In the genomic region with DNA sequence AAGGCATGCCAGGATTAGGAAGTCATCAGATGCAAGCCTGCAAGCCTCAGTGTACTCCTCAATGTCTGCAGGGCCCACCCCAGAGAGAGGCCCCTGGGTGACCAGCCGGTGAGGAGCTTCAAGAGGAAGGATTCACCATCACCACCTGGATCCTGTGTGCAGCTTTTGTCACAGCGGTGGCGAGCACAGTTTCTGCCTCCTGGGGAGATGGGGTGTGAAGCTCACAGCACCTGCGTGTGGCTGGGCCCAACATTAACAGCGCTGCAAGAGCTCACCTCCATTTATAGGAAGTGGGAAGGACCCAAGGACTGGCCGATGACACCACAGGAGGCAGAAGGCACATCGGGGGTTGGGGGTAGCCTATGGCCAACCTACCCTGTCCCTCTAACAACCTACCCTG, we compare ENCODE assay signal across 16 cellular contexts.
DNase-seq lines count a peak whose midpoint lies in the region; ATAC-seq and TF ChIP-seq lines count a peak whose summit lies in the region.
"Had no signal": no experiment of that assay in that cellular context is flagged by ENCODE, and none has a peak within 500 bp of the region (broad histone marks: within the 10 kb centered on the region; RNA-seq: fewer than 3 reads in every experiment).

No MANE protein-coding gene starts in this region.

- H3K4me1 ChIP-seq in neuronal stem cell (ENCODE audit: control insufficient read depth in 2 of 2, insufficient read depth in 1 of 2, low read depth in 1 of 2, low read length in 2 of 2): peaks cover 22% of the 10 kb centered on the region in 2 donors
- H3K4me1 ChIP-seq in transverse colon: peaks cover 2 to 9% (median 6%) of the 10 kb centered on the region in 4 donors
- no peaks in the 10 kb centered on the region for H3K4me1 ChIP-seq in right cardiac atrium (ENCODE audit: control insufficient read depth, insufficient read depth, low read length)

- intact Hi-C loops in transverse colon (cut with DNase I; ENCODE audit: low total_unique reads) (no loop called here), right cardiac atrium (cut with DNase I) (no loop called here)

- no peak for TF ChIP-seq EP300 in transverse colon (IDR thresholded peaks at IDR 0.05; ENCODE audit: low read depth)

- H3K4ac ChIP-seq in neuronal stem cell (ENCODE audit: low read length): no peak overlapping the region

- no peak overlapping the region for H2BK5ac ChIP-seq in neuronal stem cell (ENCODE audit: low read length)

- no peak overlapping the region for H2BK12ac ChIP-seq in neuronal stem cell (ENCODE audit: low read length)

- no peak overlapping the region for H2AFZ ChIP-seq in neuronal stem cell (ENCODE audit: low read length)

- no peak overlapping the region for H2BK120ac ChIP-seq in neuronal stem cell (ENCODE audit: low read depth, low read length)

- H3K14ac ChIP-seq in neuronal stem cell (ENCODE audit: low read length): peak overlapping the region; percentile 39

- no peak overlapping the region for H4K91ac ChIP-seq in neuronal stem cell (ENCODE audit: low read depth, low read length, poor library complexity)

- H2AK5ac ChIP-seq in neuronal stem cell (ENCODE audit: low read depth, low read length): peak overlapping the region; percentile 5

- H3K27me3 ChIP-seq in neuronal stem cell (ENCODE audit: control insufficient read depth in 3 of 3, insufficient read depth in 3 of 3, low read depth in 1 of 3, low read length in 3 of 3) (peaks cover 0 to 1% (median 0%) of the 10 kb centered on the region in 3 experiments), transverse colon (no peaks in the 10 kb centered on the region), right cardiac atrium (ENCODE audit: control insufficient read depth, insufficient read depth) (no peaks in the 10 kb centered on the region)

- peaks cover 7% of the 10 kb centered on the region for H3K79me1 ChIP-seq in neuronal stem cell (ENCODE audit: low read depth, low read length)

- H3K27ac ChIP-seq in neuronal stem cell (replicated peaks; ENCODE audit: low read length) (no peak overlapping the region), transverse colon (no peak overlapping the region), right cardiac atrium (ENCODE audit: low read length) (no peak overlapping the region)

- peak overlapping the region; percentile 19 for H3K18ac ChIP-seq in neuronal stem cell (ENCODE audit: low read length)

- H3K4me3 ChIP-seq in neuronal stem cell (ENCODE audit: low read length in 2 of 2) (no peak overlapping the region), transverse colon (no peak overlapping the region), right cardiac atrium (ENCODE audit: low read length) (no peak overlapping the region)

- WGBS in neuronal stem cell (ENCODE audit: extremely low coverage in 2 of 2, insufficient read length in 2 of 2, insufficient replicate concordance in 1 of 2), 2 donors: no CpG with 5 or more reads among the region's 7 CpGs
- 91% methylated on average over 4 of the region's 7 CpGs; no CpG with 5 or more reads in 1 of the 2 donors for WGBS in transverse colon (ENCODE audit: low coverage in 1 of 2), 2 donors
- WGBS in right cardiac atrium: 80% methylated on average over 7 of the region's 7 CpGs

- no peak overlapping the region for H3K4me2 ChIP-seq in neuronal stem cell (ENCODE audit: insufficient read depth, low read length, poor library complexity, severe bottlenecking)

- no peak for ATAC-seq in right cardiac atrium

- H3K9me3 ChIP-seq in neuronal stem cell (replicated peaks in 1 of 2; ENCODE audit: control insufficient read depth in 2 of 2, insufficient read depth in 1 of 2, low read depth in 1 of 2, low read length in 2 of 2): peaks cover 0 to 9% of the 10 kb centered on the region in 2 donors
- no peaks in the 10 kb centered on the region for H3K9me3 ChIP-seq in transverse colon
- H3K9me3 ChIP-seq in right cardiac atrium (ENCODE audit: control insufficient read depth, low read length): no peaks in the 10 kb centered on the region

- peak overlapping the region; percentile 70 for H3K23ac ChIP-seq in neuronal stem cell (ENCODE audit: low read depth, low read length, poor library complexity)

- peaks cover 0 to 2% of the 10 kb centered on the region in 2 donors for H3K36me3 ChIP-seq in neuronal stem cell (replicated peaks in 1 of 2; ENCODE audit: control insufficient read depth in 2 of 2, insufficient read depth in 2 of 2, low read length in 2 of 2)
- H3K36me3 ChIP-seq in transverse colon: no peaks in the 10 kb centered on the region

- DNase-seq in NCI-H146 (lab: John Stamatoyannopoulos, UW): peak; percentile 84
- peak; percentile 53 for DNase-seq in NCI-H146 treated with DMSO at 0.1 percent for 48 hours (lab: John Stamatoyannopoulos, UW; ENCODE audit: unreplicated experiment)
- peak; percentile 53 for DNase-seq in NCI-H69 (lab: John Stamatoyannopoulos, UW)
- no peak for DNase-seq in neuronal stem cell (ENCODE audit: low spot score)
- DNase-seq in transverse colon: no peak
- no peak for DNase-seq in right cardiac atrium
- DNase-seq: C1 segment of cervical spinal cord; Calu3; CD4-positive, alpha-beta memory T cell; COR-L47; DMS53; DMS79 treated with DMSO at 0.1 percent for 48 hours; GF-D8; GOT3; H7; HCEC 1CT had no signal

- H2BK15ac ChIP-seq in neuronal stem cell (ENCODE audit: low read length): peak overlapping the region; percentile 88

- no peak for TF ChIP-seq POLR2A in transverse colon (IDR thresholded peaks at IDR 0.05)

- in situ Hi-C loops in transverse colon (cut with MboI; ENCODE audit: low pct_ligation_motif_present in 1 of 4, low pct_unique_long_range_greater_than_20kb in 1 of 4, low sequenced_read_pairs in 3 of 4): no loop called here

- H3K9ac ChIP-seq in neuronal stem cell (ENCODE audit: low read depth, low read length, poor library complexity): peak overlapping the region; percentile 38

- no peak for TF ChIP-seq CTCF in transverse colon (IDR thresholded peaks at IDR 0.05)

- no peak overlapping the region for H4K8ac ChIP-seq in neuronal stem cell (ENCODE audit: low read depth, low read length)

Comparison
In these comparisons a context has a peak if more than half of its experiments do, and no peak if none do; other contexts are left out.
1. DNase-seq: peak in NCI-H146 (single experiment), NCI-H146 treated with DMSO at 0.1 percent for 48 hours (single experiment) and NCI-H69 (single experiment); none in neuronal stem cell (single experiment), transverse colon (single experiment) and right cardiac atrium (0 of 3).